1 cellular context compared by ENCODE assay signal in genomic region chr12:131759176-131759575, GRCh38.
TF ChIP-seq lines count a peak whose summit lies in the region.

No MANE protein-coding gene starts in this region.

TF ChIP-seq in GM23338, 12 proteins besides CTCF, POLR2A, EP300 and RAD21 (continued from another document):
- TF ChIP-seq ZNF462 (CRISPR knock-in tag; IDR thresholded peaks at IDR 0.05) = no peak
- no peak for TF ChIP-seq JUNB (IDR thresholded peaks at IDR 0.05; ENCODE audit: unreplicated experiment)
